In the genomic region with DNA sequence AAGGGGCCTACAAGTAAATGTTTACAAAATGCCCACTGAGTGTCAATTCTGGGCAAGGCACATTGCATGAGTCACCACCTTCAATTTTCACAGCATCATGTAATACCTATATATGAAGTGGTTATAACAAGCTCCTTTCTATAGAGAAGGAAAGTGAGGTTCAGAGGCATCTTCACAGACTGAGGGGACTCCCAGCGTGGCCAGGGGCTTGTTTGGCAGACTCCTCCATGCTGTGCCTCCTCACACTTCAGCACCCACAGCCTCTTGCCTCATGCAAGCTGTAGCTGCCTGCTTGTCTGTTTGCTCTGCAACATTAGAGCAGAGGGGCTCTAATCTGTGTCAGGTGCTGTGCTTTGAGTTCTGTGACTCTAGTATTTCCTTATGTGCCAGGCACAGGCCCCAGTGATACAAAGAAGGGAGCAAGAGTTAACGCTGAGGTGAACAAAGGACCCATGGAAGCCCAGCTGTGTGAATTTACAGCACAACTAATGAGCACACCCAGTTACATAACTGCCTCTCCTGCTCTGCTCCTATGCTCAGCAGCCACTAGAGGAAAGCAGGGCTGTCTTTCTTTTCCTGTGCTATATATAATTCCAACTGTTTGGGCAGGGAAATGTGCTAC, we compare ENCODE assay signal across 10 cellular contexts.
DNase-seq lines count a peak whose midpoint lies in the region; ATAC-seq and TF ChIP-seq lines count a peak whose summit lies in the region.
"Had no signal": no experiment of that assay in that cellular context is flagged by ENCODE, and none has a peak within 500 bp of the region (broad histone marks: within the 10 kb centered on the region; RNA-seq: fewer than 3 reads in every experiment).

No MANE protein-coding gene starts in this region.

- 65% methylated on average over 2 of the region's 2 CpGs for WGBS in liver
- WGBS in testis, 2 donors: 53 to 69% methylated on average over 2 of the region's 2 CpGs

- TF ChIP-seq POLR2A in testis (IDR thresholded peaks at IDR 0.05): no peak

- peak; percentile 24 for DNase-seq in NCI-H2171 treated with DMSO at 0.1 percent for 48 hours (lab: John Stamatoyannopoulos, UW)
- DNase-seq in NCI-H2171 (lab: John Stamatoyannopoulos, UW): no peak
- peak; percentile 81 for DNase-seq in cerebellum (ENCODE audit: low spot score)
- DNase-seq in testis: no peak
- no peak for DNase-seq in activated CD4-positive, alpha-beta T cell treated with anti-CD3 and anti-CD28 coated beads, Interleukin-2, amount 50 U/mL, for 48 hours
- DNase-seq: stimulated activated CD4-positive, alpha-beta T cell treated with anti-CD3 and anti-CD28 coated beads, Interleukin-4, amount 100 ng/mL, for 1 hour had no signal

- intact Hi-C loops in testis (cut with DNase I; ENCODE audit: low total_unique reads): loop anchor here (5.0 kb wide), 1 partner anchor 72 kb away; a partner anchor contains a TSS

- H3K27ac ChIP-seq in liver (ENCODE audit: low read depth in 1 of 2, low read length in 2 of 2) (no peak overlapping the region), testis (peak overlapping the region; percentile 46 to 87)

- ATAC-seq in GM21529 (IDR thresholded peaks at IDR 0.05; ENCODE audit: unreplicated experiment) (no peak), HG02885 (IDR thresholded peaks at IDR 0.05; ENCODE audit: poor library complexity, unreplicated experiment) (no peak)
- ATAC-seq: activated CD4-positive, CD25-positive, alpha-beta regulatory T cell treated with anti-CD3 and anti-CD28 coated beads, Interleukin-2, amount 50 U/mL, for 24 hours had no signal

- H3K27me3 ChIP-seq in liver (ENCODE audit: control insufficient read depth in 4 of 4, insufficient read depth in 4 of 4, low read length in 3 of 4): no peaks in the 10 kb centered on the region
- H3K27me3 ChIP-seq in testis: no peaks in the 10 kb centered on the region

- TF ChIP-seq CTCF in liver (IDR thresholded peaks at IDR 0.05; ENCODE audit: low read depth, low read length, missing input control) (no peak), testis (IDR thresholded peaks at IDR 0.05) (peak in 1 of 3 experiments; percentile 13)

- H3K4me1 ChIP-seq in liver (ENCODE audit: control insufficient read depth in 4 of 4, insufficient read depth in 4 of 4, low read length in 3 of 4) (peaks cover 5 to 35% (median 24%) of the 10 kb centered on the region in 4 donors), testis (peaks cover 38% of the 10 kb centered on the region)

- peak; percentile 18 to 46 for TF ChIP-seq RAD21 in liver (IDR thresholded peaks at IDR 0.05)

- no peaks in the 10 kb centered on the region for H3K9me3 ChIP-seq in liver (ENCODE audit: control insufficient read depth in 4 of 4, low read length in 3 of 4)
- H3K9me3 ChIP-seq in testis: no peaks in the 10 kb centered on the region

- H3K9ac ChIP-seq in liver (ENCODE audit: low read depth in 1 of 2, low read length in 2 of 2): no peak overlapping the region

- H3K36me3 ChIP-seq in liver (ENCODE audit: control insufficient read depth in 4 of 4, insufficient read depth in 3 of 4, low read depth in 1 of 4, low read length in 3 of 4) (peaks cover 0 to under 1% (median 0%) of the 10 kb centered on the region in 4 donors), testis (ENCODE audit: low read depth, missing control alignments) (no peaks in the 10 kb centered on the region)

- H3K4me3 ChIP-seq in liver (ENCODE audit: low read depth in 1 of 3, low read length in 3 of 3) (no peak overlapping the region), testis (no peak overlapping the region)

TF ChIP-seq in liver, 16 proteins besides CTCF, POLR2A, EP300 and RAD21:
- TF ChIP-seq GABPA (IDR thresholded peaks at IDR 0.05 in 1 of 2, conservative IDR thresholded peaks at IDR 0.05 in 1 of 2) (no peak), RXRA (IDR thresholded peaks at IDR 0.05) (no peak), HNF4A (conservative IDR thresholded peaks at IDR 0.05) (no peak), JUND (IDR thresholded peaks at IDR 0.05) (no peak)
- TF ChIP-seq, protein P1, sequence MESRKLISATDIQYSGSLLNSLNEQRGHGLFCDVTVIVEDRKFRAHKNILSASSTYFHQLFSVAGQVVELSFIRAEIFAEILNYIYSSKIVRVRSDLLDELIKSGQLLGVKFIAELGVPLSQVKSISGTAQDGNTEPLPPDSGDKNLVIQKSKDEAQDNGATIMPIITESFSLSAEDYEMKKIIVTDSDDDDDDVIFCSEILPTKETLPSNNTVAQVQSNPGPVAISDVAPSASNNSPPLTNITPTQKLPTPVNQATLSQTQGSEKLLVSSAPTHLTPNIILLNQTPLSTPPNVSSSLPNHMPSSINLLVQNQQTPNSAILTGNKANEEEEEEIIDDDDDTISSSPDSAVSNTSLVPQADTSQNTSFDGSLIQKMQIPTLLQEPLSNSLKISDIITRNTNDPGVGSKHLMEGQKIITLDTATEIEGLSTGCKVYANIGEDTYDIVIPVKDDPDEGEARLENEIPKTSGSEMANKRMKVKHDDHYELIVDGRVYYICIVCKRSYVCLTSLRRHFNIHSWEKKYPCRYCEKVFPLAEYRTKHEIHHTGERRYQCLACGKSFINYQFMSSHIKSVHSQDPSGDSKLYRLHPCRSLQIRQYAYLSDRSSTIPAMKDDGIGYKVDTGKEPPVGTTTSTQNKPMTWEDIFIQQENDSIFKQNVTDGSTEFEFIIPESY (IDR thresholded peaks at IDR 0.05): no peak
- TF ChIP-seq, protein P2, sequence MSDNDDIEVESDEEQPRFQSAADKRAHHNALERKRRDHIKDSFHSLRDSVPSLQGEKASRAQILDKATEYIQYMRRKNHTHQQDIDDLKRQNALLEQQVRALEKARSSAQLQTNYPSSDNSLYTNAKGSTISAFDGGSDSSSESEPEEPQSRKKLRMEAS (IDR thresholded peaks at IDR 0.05): no peak
TF ChIP-seq in liver: peak in this region for 0.

Comparison
In these comparisons a context has a peak if more than half of its experiments do, and no peak if none do; other contexts are left out.
1. DNase-seq: peak in NCI-H2171 treated with DMSO at 0.1 percent for 48 hours (single experiment) and cerebellum (single experiment); none in NCI-H2171 (single experiment), testis (single experiment) and activated CD4-positive, alpha-beta T cell treated with anti-CD3 and anti-CD28 coated beads, Interleukin-2, amount 50 U/mL, for 48 hours (0 of 2).
2. H3K27ac ChIP-seq: peak in testis (2 of 2); none in liver (0 of 2).